In the genomic region with DNA sequence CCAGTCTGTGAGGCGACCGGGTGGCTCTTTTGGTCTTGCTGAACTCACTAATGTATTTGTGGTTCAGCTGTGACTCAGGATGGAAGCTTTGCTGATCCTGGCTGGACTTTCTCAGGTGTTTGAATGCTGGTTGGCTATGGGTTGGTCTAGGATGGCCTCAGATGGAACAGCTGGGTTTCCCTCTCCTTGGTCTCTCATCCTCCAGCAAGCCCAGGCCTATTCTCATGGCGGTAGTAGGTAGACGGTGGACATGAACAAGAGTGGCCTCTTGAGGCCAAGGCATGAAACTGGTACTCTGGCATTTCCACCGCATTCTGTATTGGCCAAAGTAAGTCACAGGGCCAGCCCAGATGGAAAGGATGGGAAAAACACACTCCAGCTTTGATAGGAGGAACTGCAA, we compare ENCODE assay signal across 9 cellular contexts. TPM values are rescaled to one million over a fixed set of nuclear protein-coding genes. Genes with fewer than 3 reads are reported as not detected.
DNase-seq lines count a peak whose midpoint lies in the region; ATAC-seq and TF ChIP-seq lines count a peak whose summit lies in the region.
"Had no signal": no experiment of that assay in that cellular context is flagged by ENCODE, and none has a peak within 500 bp of the region (broad histone marks: within the 10 kb centered on the region; RNA-seq: fewer than 3 reads in every experiment).

No MANE protein-coding gene starts in this region.

- no peaks in the 10 kb centered on the region for H4K20me1 ChIP-seq in mammary epithelial cell (ENCODE audit: insufficient read depth, low read length)

- H3K36me3 ChIP-seq in mammary epithelial cell (ENCODE audit: insufficient read depth, low read length): no peaks in the 10 kb centered on the region

- no peaks in the 10 kb centered on the region for H3K27me3 ChIP-seq in mammary epithelial cell (ENCODE audit: insufficient read depth, low read length)

- no peak overlapping the region for H3K4me2 ChIP-seq in mammary epithelial cell (ENCODE audit: insufficient read depth, low read depth, low read length)

- BruUV-seq in mammary epithelial cell (replicated peaks; lab: Mats Ljungman, UMichigan): no TSS peak

- H3K27ac ChIP-seq in mammary epithelial cell (ENCODE audit: insufficient read depth, low read depth, low read length): peak overlapping the region; percentile 2

- dilution Hi-C loops in mammary epithelial cell (cut with HindIII; ENCODE audit: low sequenced_read_pairs): loop anchor here (5.0 kb wide), 1 partner anchor 43 kb away; a partner anchor contains a TSS

- H3K4me3 Mint-ChIP-seq in immature natural killer cell: no peak overlapping the region
- H3K4me3 Mint-ChIP-seq: T-cell had no signal

- H2AFZ ChIP-seq in mammary epithelial cell (ENCODE audit: low read depth, low read length): peak overlapping the region; percentile 19

- peaks cover 13% of the 10 kb centered on the region for H3K4me1 ChIP-seq in mammary epithelial cell (ENCODE audit: insufficient read depth, low read length)

- H3K9me3 ChIP-seq in mammary epithelial cell (replicated peaks; ENCODE audit: insufficient read depth, low read length): peaks cover 5% of the 10 kb centered on the region

- DNase-seq in GM12865 (ENCODE audit: low read depth) (peak; percentile 11), NCI-H524 (lab: John Stamatoyannopoulos, UW) (peak; percentile 46 to 83), mammary epithelial cell (peak; percentile 96), left lobe of liver (ENCODE audit: low spot score) (peak; percentile 53), immature natural killer cell (no peak)

- no peaks in the 10 kb centered on the region for H3K4me1 Mint-ChIP-seq in immature natural killer cell

- H3K27ac Mint-ChIP-seq in immature natural killer cell: peak overlapping the region in 1 of 6 donors; percentile 6
- H3K27ac Mint-ChIP-seq: T-cell had no signal

- WGBS in mammary epithelial cell (ENCODE audit: low coverage, missing lambda C conversion rate): 32% methylated on average over 5 of the region's 5 CpGs

- H3K79me2 ChIP-seq in mammary epithelial cell (ENCODE audit: insufficient read depth, low read length): no peaks in the 10 kb centered on the region

- CTCF ChIA-PET in mammary epithelial cell (lab: Charles Lee; ENCODE audit: low non-redundant PET): interaction anchor here (0.8 to 1.4 kb wide), 2 partner anchors 36 to 119 kb away, joined by 4 to 11 read pairs; no protein-coding TSS in a partner anchor

- peaks cover 0 to 3% (median 0%) of the 10 kb centered on the region in 3 donors for H3K27me3 Mint-ChIP-seq in immature natural killer cell (ENCODE audit: low read depth in 3 of 3)
- H3K27me3 Mint-ChIP-seq: T-cell had no signal

- H3K4me3 ChIP-seq in GM12865 (ENCODE audit: low read depth, low read length) (no peak overlapping the region), mammary epithelial cell (replicated peaks in 1 of 3; ENCODE audit: insufficient read depth in 1 of 3, low read depth in 2 of 3, low read length in 3 of 3) (no peak overlapping the region)

- in situ Hi-C loops in mammary epithelial cell (cut with MboI; ENCODE audit: low sequenced_read_pairs in 2 of 2): loop anchor here in 1 of 2 donors (10.0 kb wide), 1 partner anchor 121 kb away; no protein-coding TSS in a partner anchor

- ATAC-seq in left lobe of liver: peak; percentile 90
- ATAC-seq in GM19324 (IDR thresholded peaks at IDR 0.05; ENCODE audit: low FRiP score, unreplicated experiment): no peak
- ATAC-seq in HG03342 (IDR thresholded peaks at IDR 0.05; ENCODE audit: unreplicated experiment): no peak
- ATAC-seq in GM18873 (IDR thresholded peaks at IDR 0.05; ENCODE audit: low FRiP score, unreplicated experiment): no peak

- H3K36me3 Mint-ChIP-seq in immature natural killer cell: peaks cover 14 to 17% (median 17%) of the 10 kb centered on the region in 3 donors

- H3K9me3 Mint-ChIP-seq in immature natural killer cell: no peaks in the 10 kb centered on the region
- H3K9me3 Mint-ChIP-seq: T-cell had no signal

- intact Hi-C loops in mammary epithelial cell (cut with micrococcal nuclease): loop anchor here (1.0 to 5.0 kb wide), 5 partner anchors 42 to 923 kb away; no protein-coding TSS in a partner anchor

- H3K9ac ChIP-seq in mammary epithelial cell (ENCODE audit: insufficient read depth, low read length): no peak overlapping the region

- no peak for TF ChIP-seq CTCF in GM12865 (IDR thresholded peaks at IDR 0.05; ENCODE audit: insufficient read depth, low read depth, low read length, missing control alignments)
- peak; percentile 59 to 68 for TF ChIP-seq CTCF in mammary epithelial cell (conservative IDR thresholded peaks at IDR 0.05 in 1 of 2, IDR thresholded peaks at IDR 0.05 in 1 of 2; ENCODE audit: extremely low read depth in 1 of 2, insufficient read depth in 1 of 2, low read depth in 1 of 2, low read length in 2 of 2)

RNA-seq across cellular contexts. Expression of a gene that starts 11.8 kb away (rescaled TPM):
- total RNA-seq in mammary epithelial cell: 10 to 100 TPM; 13.3 TPM
- 8.9 TPM for polyA plus RNA-seq in mammary epithelial cell
- 22.2 TPM for polyA minus RNA-seq in mammary epithelial cell
- 7.9 TPM for total RNA-seq in left lobe of liver
- polyA plus RNA-seq in immature natural killer cell: 1 to 10 TPM in 2 of 3 donors, not detected in 1; 4.0 to 6.4 TPM

RNA-seq across cellular contexts. Expression of a gene that starts 43.2 kb away (rescaled TPM):
- 10 to 100 TPM; 19.4 to 62.2 TPM for total RNA-seq in mammary epithelial cell
- 6.1 TPM for polyA plus RNA-seq in mammary epithelial cell
- polyA minus RNA-seq in mammary epithelial cell: 50.2 TPM
- total RNA-seq in left lobe of liver: 8.9 TPM
- polyA plus RNA-seq in immature natural killer cell: 10 to 100 TPM; 11.0 to 20.4 (median 18.1) TPM

Comparison
In these comparisons a context has a peak if more than half of its experiments do, and no peak if none do; other contexts are left out.
1. DNase-seq: peak in GM12865 (single experiment), NCI-H524 (2 of 2), mammary epithelial cell (single experiment) and left lobe of liver (single experiment); none in immature natural killer cell (0 of 3).